9 cellular contexts compared by ENCODE assay signal in the genomic region with DNA sequence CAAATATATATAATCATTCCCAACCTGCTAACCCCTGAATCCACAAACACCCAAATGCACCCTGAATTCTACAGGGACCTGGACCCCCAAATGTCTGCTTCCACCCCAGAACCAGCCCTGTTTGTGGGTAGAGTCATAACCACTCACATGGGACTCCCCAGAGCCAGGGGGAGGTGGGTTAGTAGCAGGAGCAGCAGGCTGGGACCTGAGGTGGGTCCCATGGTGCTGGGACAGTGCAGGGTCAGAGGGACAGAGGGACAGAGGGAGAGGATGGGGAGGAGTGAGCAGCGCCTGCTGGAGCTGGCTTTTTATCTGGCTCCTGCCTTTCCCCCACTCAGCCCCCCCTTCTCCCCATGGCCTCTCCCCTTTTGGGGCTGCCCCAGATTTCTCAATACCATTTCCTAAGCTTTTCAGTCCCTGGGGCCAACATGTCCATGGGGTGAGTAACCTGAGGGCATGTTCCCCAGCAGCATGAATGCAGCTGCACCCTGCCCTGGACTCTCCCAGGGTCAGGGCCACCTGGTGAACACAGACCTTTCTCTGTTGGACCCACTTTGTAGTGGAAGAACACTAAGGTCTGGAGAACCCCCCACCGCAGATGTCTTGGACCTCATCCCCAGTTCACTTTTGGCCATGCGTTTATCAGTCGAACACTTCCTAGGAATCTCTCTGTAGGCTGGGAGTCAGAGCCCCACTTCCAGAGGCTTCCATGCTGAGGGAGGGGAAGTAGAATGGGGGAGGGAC. TPM values are rescaled to one million over a fixed set of nuclear protein-coding genes. Genes with fewer than 3 reads are reported as not detected.
A peak's percentile ranks its signal among the peaks of the same experiment; 100 is the strongest.
DNase-seq lines count a peak whose midpoint lies in the region; ATAC-seq and TF ChIP-seq lines count a peak whose summit lies in the region.
"Had no signal": no experiment of that assay in that cellular context is flagged by ENCODE, and none has a peak within 500 bp of the region (broad histone marks: within the 10 kb centered on the region; RNA-seq: fewer than 3 reads in every experiment).

C3 (minus strand) TSS at position 282 of the 744 bp plus-strand sequence; CDS start at position 221, 61 bp downstream.

- H3K36me3 ChIP-seq in colonic mucosa (no peaks in the 10 kb centered on the region), lower lobe of right lung (peaks cover 24% of the 10 kb centered on the region), upper lobe of right lung (peaks cover 4% of the 10 kb centered on the region)

- TF ChIP-seq CTCF in colonic mucosa (IDR thresholded peaks at IDR 0.05) (no peak), lower lobe of right lung (IDR thresholded peaks at IDR 0.05) (no peak), upper lobe of right lung (IDR thresholded peaks at IDR 0.05) (no peak)

- no peaks in the 10 kb centered on the region for H3K4me1 ChIP-seq in colonic mucosa
- H3K4me1 ChIP-seq in lower lobe of right lung = peaks cover 48% of the 10 kb centered on the region
- H3K4me1 ChIP-seq in upper lobe of right lung = peaks cover 32% of the 10 kb centered on the region

- no peaks in the 10 kb centered on the region for H3K9me3 ChIP-seq in colonic mucosa
- no peaks in the 10 kb centered on the region for H3K9me3 ChIP-seq in lower lobe of right lung
- H3K9me3 ChIP-seq in upper lobe of right lung = no peaks in the 10 kb centered on the region

- intact Hi-C loops in colonic mucosa (cut with DNase I) (no loop called here), lower lobe of right lung (cut with DNase I) (no loop called here), upper lobe of right lung (cut with DNase I) (no loop called here)

- H3K27ac ChIP-seq in colonic mucosa (peak within 1 kb of the TSS; percentile 22), lower lobe of right lung (peak within 1 kb of the TSS; percentile 76), upper lobe of right lung (peak within 1 kb of the TSS; percentile 65)

- ATAC-seq in lower lobe of right lung = peak; percentile 77 to 82
- ATAC-seq in upper lobe of right lung = peak; percentile 77
- no peak for ATAC-seq in HG02884 (IDR thresholded peaks at IDR 0.05; ENCODE audit: unreplicated experiment)
- ATAC-seq in GM18909 (IDR thresholded peaks at IDR 0.05; ENCODE audit: poor library complexity, unreplicated experiment) = no peak

- no peaks in the 10 kb centered on the region for H3K27me3 ChIP-seq in colonic mucosa
- no peaks in the 10 kb centered on the region for H3K27me3 ChIP-seq in lower lobe of right lung (ENCODE audit: low read depth)
- no peaks in the 10 kb centered on the region for H3K27me3 ChIP-seq in upper lobe of right lung

- no peak within 1 kb of the TSS for H3K9ac ChIP-seq in colonic mucosa (ENCODE audit: low read depth in 2 of 2, low read length in 2 of 2)

- DNase-seq in SIG-M5 treated with dmso at 0.1 percent for 504 hours (lab: John Stamatoyannopoulos, UW; ENCODE audit: unreplicated experiment) (peak; percentile 39), SIG-M5 (lab: John Stamatoyannopoulos, UW) (no peak), colonic mucosa (no peak), lower lobe of right lung (peak; percentile 68), upper lobe of right lung (peak; percentile 83), UCSD-AML1 (lab: John Stamatoyannopoulos, UW; ENCODE audit: unreplicated experiment) (no peak)
- DNase-seq: 8988T had no signal

- H3K4me3 ChIP-seq in colonic mucosa (peak within 1 kb of the TSS; percentile 3), lower lobe of right lung (peak within 1 kb of the TSS; percentile 53), upper lobe of right lung (peak within 1 kb of the TSS; percentile 49)

RNA-seq across cellular contexts. Expression of gene C3, which starts in this region (rescaled TPM):
- total RNA-seq in colonic mucosa (10 to 100 TPM; 28.2 to 83.9 TPM), lower lobe of right lung (1,321 TPM), upper lobe of right lung (1,129 TPM)

Comparison
In these comparisons a context has a peak if more than half of its experiments do, and no peak if none do; other contexts are left out.
1. RNA of gene C3 (total RNA-seq): 1,321 TPM in lower lobe of right lung (single experiment) and 1,129 TPM in upper lobe of right lung (single experiment); 28.2 to 83.9 TPM in colonic mucosa; every median in the first group is over 10 times any median in the second.
2. DNase-seq: peak in SIG-M5 treated with dmso at 0.1 percent for 504 hours (single experiment), lower lobe of right lung (single experiment) and upper lobe of right lung (single experiment); none in SIG-M5 (single experiment), colonic mucosa (single experiment) and UCSD-AML1 (single experiment).
3. H3K27ac ChIP-seq: peak in every context shown above with its lines; median percentile 76 in lower lobe of right lung; 65 in upper lobe of right lung; 22 in colonic mucosa.
4. H3K4me3 ChIP-seq: peak in every context shown above with its lines; median percentile 53 in lower lobe of right lung; 49 in upper lobe of right lung; 3 in colonic mucosa.
5. ATAC-seq: peak in lower lobe of right lung (2 of 2) and upper lobe of right lung (single experiment); none in HG02884 (single experiment) and GM18909 (single experiment).